Comparison of ENCODE assay signal across 2 cellular contexts in the genomic region with DNA sequence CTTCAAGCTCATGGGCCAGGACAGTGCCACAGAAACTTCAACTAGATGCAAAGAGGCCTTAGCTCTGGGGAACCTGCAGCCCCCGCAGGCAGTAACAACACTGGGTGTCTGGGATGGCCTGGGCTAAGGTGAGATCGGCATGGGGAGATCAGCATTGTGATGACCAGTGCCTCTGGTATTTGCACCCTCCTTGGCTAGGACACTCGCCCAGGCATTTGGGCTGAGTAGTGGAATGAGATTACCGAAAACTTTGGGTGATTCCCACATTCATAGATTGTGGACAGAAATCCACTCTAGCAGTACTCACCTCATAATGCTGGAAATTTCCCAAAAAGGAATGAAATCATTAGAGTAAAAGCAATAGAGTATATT.
TF ChIP-seq lines count a peak whose summit lies in the region.

No MANE protein-coding gene starts in this region.

TF ChIP-seq in A549, 52 proteins besides CTCF, POLR2A, EP300 and RAD21 (continued from another document):
- TF ChIP-seq FOSL2 (IDR thresholded peaks at IDR 0.05) (no peak), FOSL2 (CRISPR knock-in tag; IDR thresholded peaks at IDR 0.05) (no peak), POLR2AphosphoS2 (conservative IDR thresholded peaks at IDR 0.05; ENCODE audit: low read length) (no peak), HOXB5 (CRISPR knock-in tag; IDR thresholded peaks at IDR 0.05) (no peak), EHMT2 (IDR thresholded peaks at IDR 0.05; ENCODE audit: low read depth) (no peak), CHD2 (IDR thresholded peaks at IDR 0.05; ENCODE audit: low read length, partially characterized antibody) (no peak), FOSB (CRISPR knock-in tag; IDR thresholded peaks at IDR 0.05) (no peak), FOXS1 (CRISPR knock-in tag; IDR thresholded peaks at IDR 0.05) (no peak), EHF (CRISPR knock-in tag; IDR thresholded peaks at IDR 0.05) (no peak), ZSCAN20 (CRISPR knock-in tag; IDR thresholded peaks at IDR 0.05) (no peak), MAFK (IDR thresholded peaks at IDR 0.05; ENCODE audit: partially characterized antibody) (no peak), HOXB13 (CRISPR knock-in tag; IDR thresholded peaks at IDR 0.05; ENCODE audit: low read depth) (no peak)
- TF ChIP-seq, protein P1, sequence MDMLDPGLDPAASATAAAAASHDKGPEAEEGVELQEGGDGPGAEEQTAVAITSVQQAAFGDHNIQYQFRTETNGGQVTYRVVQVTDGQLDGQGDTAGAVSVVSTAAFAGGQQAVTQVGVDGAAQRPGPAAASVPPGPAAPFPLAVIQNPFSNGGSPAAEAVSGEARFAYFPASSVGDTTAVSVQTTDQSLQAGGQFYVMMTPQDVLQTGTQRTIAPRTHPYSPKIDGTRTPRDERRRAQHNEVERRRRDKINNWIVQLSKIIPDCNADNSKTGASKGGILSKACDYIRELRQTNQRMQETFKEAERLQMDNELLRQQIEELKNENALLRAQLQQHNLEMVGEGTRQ (IDR thresholded peaks at IDR 0.05), result no peak

TF ChIP-seq in IMR-90, 13 proteins besides CTCF, POLR2A, EP300 and RAD21 (continued from another document):
- TF ChIP-seq, protein P1 (IDR thresholded peaks at IDR 0.05; ENCODE audit: low read depth, low read length), result no peak
TF ChIP-seq in IMR-90: peak in this region for 0.
